Comparison of ENCODE assay signal across 20 cellular contexts in the genomic region with DNA sequence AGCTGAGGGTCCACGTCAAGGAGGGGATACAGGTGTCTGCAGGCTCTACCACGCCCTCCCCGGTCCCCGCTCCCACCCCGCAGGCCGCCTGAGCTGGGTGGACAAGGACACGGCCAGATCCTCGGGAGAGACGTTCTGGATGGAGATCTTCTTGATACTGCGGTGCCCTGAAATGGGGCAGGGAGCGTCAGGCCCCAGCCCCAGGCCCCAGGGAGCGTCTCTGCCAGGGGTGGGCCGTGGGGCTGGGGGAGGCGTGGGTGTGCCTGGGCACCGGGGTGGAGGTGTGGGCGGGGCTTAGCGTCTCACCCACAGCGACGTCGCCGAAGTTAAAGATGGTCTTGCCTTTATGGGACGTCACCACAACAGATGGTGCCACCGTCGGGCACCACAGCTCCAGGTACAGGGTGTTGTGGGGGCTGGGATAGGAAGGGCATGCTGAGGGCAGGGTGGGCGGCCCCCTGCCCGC. TPM values are rescaled to one million over a fixed set of nuclear protein-coding genes. Genes with fewer than 3 reads are reported as not detected.
DNase-seq lines count a peak whose midpoint lies in the region; ATAC-seq and TF ChIP-seq lines count a peak whose summit lies in the region.
"Had no signal": no experiment of that assay in that cellular context is flagged by ENCODE, and none has a peak within 500 bp of the region (broad histone marks: within the 10 kb centered on the region; RNA-seq: fewer than 3 reads in every experiment).

No MANE protein-coding gene starts in this region.

- DNase-seq in Right ventricle myocardium inferior (ENCODE audit: missing footprints) (peak; percentile 66), left ventricle myocardium inferior (no peak), WERI-Rb-1 (peak; percentile 6), islet precursor cell (peak; percentile 48), KG1 (lab: John Stamatoyannopoulos, UW) (no peak), HCEC 1CT (no peak)
- no peak for DNase-seq in stimulated activated CD4-positive, alpha-beta T cell treated with anti-CD3 and anti-CD28 coated beads, Interleukin-1b, Interleukin-23, amount 100 ng/mL, for 48 hours
- DNase-seq: C1 segment of cervical spinal cord, DMS79 treated with DMSO at 0.1 percent for 48 hours, NCI-H1417 treated with DMSO at 0.1 percent for 48 hours, NCI-H1930, NCI-H226, NCI-H524, PC-3, RPMI8226 had no signal

- ATAC-seq in Right ventricle myocardium inferior = no peak
- ATAC-seq: PC-3 had no signal

- H3K36me3 ChIP-seq in left ventricle myocardium inferior (no peaks in the 10 kb centered on the region), WERI-Rb-1 (no peaks in the 10 kb centered on the region)
- H3K36me3 ChIP-seq: SJCRH30 had no signal

- H3K27ac ChIP-seq in left ventricle myocardium inferior (replicated peaks) (no peak overlapping the region), WERI-Rb-1 (no peak overlapping the region)
- H3K27ac ChIP-seq: SJCRH30 had no signal

- no peak for TF ChIP-seq CTCF in left ventricle myocardium inferior (IDR thresholded peaks at IDR 0.05; ENCODE audit: borderline replicate concordance)
- no peak for TF ChIP-seq CTCF in WERI-Rb-1 (IDR thresholded peaks at IDR 0.05; ENCODE audit: low read depth, low read length)

- no peaks in the 10 kb centered on the region for H3K9me3 ChIP-seq in left ventricle myocardium inferior (replicated peaks)
- no peaks in the 10 kb centered on the region for H3K9me3 ChIP-seq in WERI-Rb-1 (ENCODE audit: severe bottlenecking)
- H3K9me3 ChIP-seq: SJCRH30 had no signal

- peaks cover 24% of the 10 kb centered on the region for H3K4me1 ChIP-seq in left ventricle myocardium inferior
- H3K4me1 ChIP-seq: SJCRH30 had no signal

- intact Hi-C loops in Right ventricle myocardium inferior (cut with DNase I) (no loop called here), left ventricle myocardium inferior (cut with micrococcal nuclease) (no loop called here)

- H3K4me3 ChIP-seq in left ventricle myocardium inferior (no peak overlapping the region), WERI-Rb-1 (ENCODE audit: low read depth, low read length) (no peak overlapping the region)
- H3K4me3 ChIP-seq: SJCRH30 had no signal

- no peaks in the 10 kb centered on the region for H3K27me3 ChIP-seq in left ventricle myocardium inferior (ENCODE audit: low read depth)
- H3K27me3 ChIP-seq in WERI-Rb-1 (ENCODE audit: insufficient read depth, low read depth, severe bottlenecking) = no peaks in the 10 kb centered on the region

RNA-seq across cellular contexts. Expression of a gene that starts 7.3 kb away (rescaled TPM):
- total RNA-seq in Right ventricle myocardium inferior = 1.2 TPM
- total RNA-seq in left ventricle myocardium inferior = 0.47 TPM
- total RNA-seq: M059J had no signal

RNA-seq across cellular contexts. Expression of a gene that starts 11.3 kb away (rescaled TPM):
- total RNA-seq in Right ventricle myocardium inferior (not detected), left ventricle myocardium inferior (not detected)
- total RNA-seq: G401, H4, HT-29, M059J had no signal

RNA-seq across cellular contexts. Expression of a gene that starts 35.5 kb away (rescaled TPM):
- total RNA-seq in Right ventricle myocardium inferior (182 TPM), left ventricle myocardium inferior (158 TPM)

Comparison
In these comparisons a context has a peak if more than half of its experiments do, and no peak if none do; other contexts are left out.
1. DNase-seq: peak in Right ventricle myocardium inferior (single experiment), WERI-Rb-1 (single experiment) and islet precursor cell (single experiment); none in left ventricle myocardium inferior (single experiment), stimulated activated CD4-positive, alpha-beta T cell treated with anti-CD3 and anti-CD28 coated beads, Interleukin-1b, Interleukin-23, amount 100 ng/mL, for 48 hours (single experiment), KG1 (single experiment) and HCEC 1CT (single experiment).